26 cellular contexts compared by ENCODE assay signal in the genomic region with DNA sequence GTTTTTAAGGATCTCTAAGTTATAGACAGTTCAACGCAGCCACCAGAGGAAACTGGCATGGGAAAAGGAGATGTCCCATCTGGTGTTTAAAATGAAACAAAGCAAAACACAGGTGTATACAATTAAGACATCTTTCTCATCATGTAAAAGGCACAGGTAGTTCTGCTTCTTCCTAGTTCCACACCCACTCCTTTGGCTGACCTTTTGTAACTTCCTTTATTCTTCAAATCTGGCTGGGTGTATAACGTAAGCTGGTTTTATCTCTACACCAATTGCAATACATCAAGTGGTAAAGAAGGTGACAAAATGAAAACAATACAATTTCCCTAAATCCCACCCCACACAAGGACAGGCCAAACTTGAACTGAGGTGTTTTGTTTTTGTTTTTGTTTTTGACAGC. TPM values are rescaled to one million over a fixed set of nuclear protein-coding genes. Genes with fewer than 3 reads are reported as not detected.
DNase-seq lines count a peak whose midpoint lies in the region; ATAC-seq, FAIRE-seq and TF ChIP-seq lines count a peak whose summit lies in the region.
"Had no signal": no experiment of that assay in that cellular context is flagged by ENCODE, and none has a peak within 500 bp of the region (broad histone marks: within the 10 kb centered on the region; RNA-seq: fewer than 3 reads in every experiment).

No MANE protein-coding gene starts in this region.

- no peaks in the 10 kb centered on the region for H3K36me3 Mint-ChIP-seq in naive thymus-derived CD4-positive, alpha-beta T cell
- H3K36me3 Mint-ChIP-seq: CD8-positive, alpha-beta T cell; T-cell had no signal

- peak; percentile 56 for FAIRE-seq in GM19239 (lab: Jason Lieb, UNC)
- FAIRE-seq: A549, G401.6, HepG2 had no signal

- no peak for TF ChIP-seq POLR2A in testis (IDR thresholded peaks at IDR 0.05)

- intact Hi-C loops in naive thymus-derived CD4-positive, alpha-beta T cell (cut with micrococcal nuclease): no loop called here
- intact Hi-C loops in testis (cut with DNase I; ENCODE audit: low total_unique reads): no loop called here

- H3K36me3 ChIP-seq in naive thymus-derived CD4-positive, alpha-beta T cell (ENCODE audit: control insufficient read depth in 2 of 3, insufficient read depth in 3 of 3, low read length in 3 of 3): no peaks in the 10 kb centered on the region
- no peaks in the 10 kb centered on the region for H3K36me3 ChIP-seq in testis (ENCODE audit: low read depth, missing control alignments)
- H3K36me3 ChIP-seq: SJSA1 had no signal

- CTCF ChIA-PET in naive thymus-derived CD4-positive, alpha-beta T cell (lab: Charles Lee): no interaction called here

- peak; percentile 34 for ATAC-seq in naive thymus-derived CD4-positive, alpha-beta T cell
- ATAC-seq in GM18858 (IDR thresholded peaks at IDR 0.05; ENCODE audit: unreplicated experiment): no peak
- ATAC-seq: A549; CD8-positive, alpha-beta T cell; HepG2; Right ventricle myocardium inferior; T-cell had no signal

- H3K27me3 Mint-ChIP-seq in naive thymus-derived CD4-positive, alpha-beta T cell: no peaks in the 10 kb centered on the region
- H3K27me3 Mint-ChIP-seq: T-cell had no signal

- POLR2A ChIA-PET in naive thymus-derived CD4-positive, alpha-beta T cell (lab: Charles Lee): no interaction called here

- 74 to 76% methylated on average over 2 of the region's 2 CpGs for WGBS in testis, 2 donors

- H3K27ac ChIP-seq in VCaP: peak overlapping the region; percentile 16; the same call in 1 of the 2 replicates
- no peak overlapping the region for H3K27ac ChIP-seq in naive thymus-derived CD4-positive, alpha-beta T cell (ENCODE audit: low read depth, low read length)
- H3K27ac ChIP-seq in testis: no peak overlapping the region
- H3K27ac ChIP-seq: A549, GM23248, PC-9, SJSA1 had no signal

- H3K9me3 ChIP-seq in naive thymus-derived CD4-positive, alpha-beta T cell (ENCODE audit: control insufficient read depth in 2 of 3, low read length in 3 of 3): no peaks in the 10 kb centered on the region
- H3K9me3 ChIP-seq in testis: no peaks in the 10 kb centered on the region
- H3K9me3 ChIP-seq: A549, Caco-2, SJSA1 had no signal

- peak overlapping the region in 1 of 9 donors; percentile 46 for H3K27ac Mint-ChIP-seq in naive thymus-derived CD4-positive, alpha-beta T cell
- H3K27ac Mint-ChIP-seq: CD8-positive, alpha-beta T cell; H9; T-cell had no signal

- DNase-seq in CD1c-positive myeloid dendritic cell (ENCODE audit: extremely low spot score) (peak; percentile 13), GM19239 (ENCODE audit: insufficient read length, low spot score) (no peak), GF-D8 (lab: John Stamatoyannopoulos, UW) (no peak), testis (no peak)
- no peak for DNase-seq in naive thymus-derived CD4-positive, alpha-beta T cell
- DNase-seq: AML-193; C1 segment of cervical spinal cord; Caco-2; CD8-positive, alpha-beta T cell; GM23248; H9; Karpas-422; NCI-H1105 treated with DMSO at 0.1 percent for 48 hours; NCI-H146; NCI-H1930; NCI-H446 treated with DMSO at 0.1 percent for 48 hours; NCI-H526 treated with DMSO at 0.1 percent for 48 hours; PC-9; T-cell had no signal

- no peaks in the 10 kb centered on the region for H3K4me1 ChIP-seq in naive thymus-derived CD4-positive, alpha-beta T cell (ENCODE audit: control insufficient read depth in 2 of 2, insufficient read depth in 2 of 2, low read length in 2 of 2)
- no peaks in the 10 kb centered on the region for H3K4me1 ChIP-seq in testis
- H3K4me1 ChIP-seq: A549, Caco-2, SJSA1 had no signal

- no peaks in the 10 kb centered on the region for H3K27me3 ChIP-seq in naive thymus-derived CD4-positive, alpha-beta T cell (ENCODE audit: control insufficient read depth in 2 of 2, insufficient read depth in 2 of 2, low read length in 2 of 2)
- H3K27me3 ChIP-seq in testis: no peaks in the 10 kb centered on the region

- peaks cover 0 to 16% (median 0%) of the 10 kb centered on the region in 7 donors for H3K4me1 Mint-ChIP-seq in naive thymus-derived CD4-positive, alpha-beta T cell
- H3K4me1 Mint-ChIP-seq: H9 had no signal

- H3K4me3 Mint-ChIP-seq in naive thymus-derived CD4-positive, alpha-beta T cell: no peak overlapping the region
- H3K4me3 Mint-ChIP-seq: CD8-positive, alpha-beta T cell; H9; T-cell had no signal

- no peak overlapping the region for H3K4me3 ChIP-seq in naive thymus-derived CD4-positive, alpha-beta T cell (ENCODE audit: low read length)
- no peak overlapping the region for H3K4me3 ChIP-seq in testis
- H3K4me3 ChIP-seq: A549, GM23248, PC-9, SJSA1 had no signal

- no peaks in the 10 kb centered on the region for H3K9me3 Mint-ChIP-seq in naive thymus-derived CD4-positive, alpha-beta T cell
- H3K9me3 Mint-ChIP-seq: CD8-positive, alpha-beta T cell; H9; T-cell had no signal

- TF ChIP-seq CTCF in VCaP (conservative IDR thresholded peaks at IDR 0.05) (no peak), testis (IDR thresholded peaks at IDR 0.05) (no peak)

RNA-seq across cellular contexts. Expression of a gene that starts 27.3 kb away (rescaled TPM):
- total RNA-seq in naive thymus-derived CD4-positive, alpha-beta T cell: 100 to 1,000 TPM in 4 of 5 experiments, 10 to 100 TPM in 1; 57.5 to 139 (median 116) TPM
- 10 to 100 TPM; 40.4 to 50.5 TPM for polyA plus RNA-seq in naive thymus-derived CD4-positive, alpha-beta T cell
- total RNA-seq in testis: 10 to 100 TPM; 55.4 to 68.5 TPM
- 44.8 TPM for polyA plus RNA-seq in testis (ENCODE audit: insufficient read depth, low read depth, low replicate concordance)
